ENCODE assay signal across 2 cellular contexts in the genomic region with DNA sequence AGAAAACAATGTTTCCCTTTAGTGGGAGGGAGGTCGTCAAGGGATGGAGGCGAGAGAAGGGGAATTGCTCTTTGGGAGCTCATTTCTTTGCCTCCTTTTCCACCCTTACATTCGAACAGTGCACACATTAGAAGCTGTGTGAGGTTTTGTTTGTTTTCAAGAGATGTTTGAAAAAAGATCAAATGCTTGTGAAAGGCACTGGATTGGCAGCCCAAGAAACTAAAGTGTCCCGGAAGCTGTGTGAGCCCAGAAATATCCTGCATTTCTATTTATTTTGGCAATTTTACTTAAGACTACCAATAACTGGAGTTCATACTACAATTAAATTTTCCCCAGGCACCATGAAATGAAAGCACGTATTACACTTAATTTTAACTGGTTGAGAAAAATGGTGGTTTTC.
TF ChIP-seq lines count a peak whose summit lies in the region.

No MANE protein-coding gene starts in this region.

TF ChIP-seq in liver, 16 proteins besides CTCF, POLR2A, EP300 and RAD21 (continued from another document):
- TF ChIP-seq, protein P1, sequence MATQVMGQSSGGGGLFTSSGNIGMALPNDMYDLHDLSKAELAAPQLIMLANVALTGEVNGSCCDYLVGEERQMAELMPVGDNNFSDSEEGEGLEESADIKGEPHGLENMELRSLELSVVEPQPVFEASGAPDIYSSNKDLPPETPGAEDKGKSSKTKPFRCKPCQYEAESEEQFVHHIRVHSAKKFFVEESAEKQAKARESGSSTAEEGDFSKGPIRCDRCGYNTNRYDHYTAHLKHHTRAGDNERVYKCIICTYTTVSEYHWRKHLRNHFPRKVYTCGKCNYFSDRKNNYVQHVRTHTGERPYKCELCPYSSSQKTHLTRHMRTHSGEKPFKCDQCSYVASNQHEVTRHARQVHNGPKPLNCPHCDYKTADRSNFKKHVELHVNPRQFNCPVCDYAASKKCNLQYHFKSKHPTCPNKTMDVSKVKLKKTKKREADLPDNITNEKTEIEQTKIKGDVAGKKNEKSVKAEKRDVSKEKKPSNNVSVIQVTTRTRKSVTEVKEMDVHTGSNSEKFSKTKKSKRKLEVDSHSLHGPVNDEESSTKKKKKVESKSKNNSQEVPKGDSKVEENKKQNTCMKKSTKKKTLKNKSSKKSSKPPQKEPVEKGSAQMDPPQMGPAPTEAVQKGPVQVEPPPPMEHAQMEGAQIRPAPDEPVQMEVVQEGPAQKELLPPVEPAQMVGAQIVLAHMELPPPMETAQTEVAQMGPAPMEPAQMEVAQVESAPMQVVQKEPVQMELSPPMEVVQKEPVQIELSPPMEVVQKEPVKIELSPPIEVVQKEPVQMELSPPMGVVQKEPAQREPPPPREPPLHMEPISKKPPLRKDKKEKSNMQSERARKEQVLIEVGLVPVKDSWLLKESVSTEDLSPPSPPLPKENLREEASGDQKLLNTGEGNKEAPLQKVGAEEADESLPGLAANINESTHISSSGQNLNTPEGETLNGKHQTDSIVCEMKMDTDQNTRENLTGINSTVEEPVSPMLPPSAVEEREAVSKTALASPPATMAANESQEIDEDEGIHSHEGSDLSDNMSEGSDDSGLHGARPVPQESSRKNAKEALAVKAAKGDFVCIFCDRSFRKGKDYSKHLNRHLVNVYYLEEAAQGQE (IDR thresholded peaks at IDR 0.05), result no peak
- TF ChIP-seq SP1 (IDR thresholded peaks at IDR 0.05) (peak; percentile 46), NR2F2 (IDR thresholded peaks at IDR 0.05) (no peak), FOXA2 (IDR thresholded peaks at IDR 0.05) (no peak), HNF4G (IDR thresholded peaks at IDR 0.05) (peak; percentile 9), FOXA1 (IDR thresholded peaks at IDR 0.05) (no peak), TAF1 (conservative IDR thresholded peaks at IDR 0.05) (no peak), HNF4A (conservative IDR thresholded peaks at IDR 0.05) (peak; percentile 60 to 61), EGR1 (IDR thresholded peaks at IDR 0.05; ENCODE audit: low read depth in 2 of 2) (peak in 1 of 2 donors; percentile 18), GABPA (IDR thresholded peaks at IDR 0.05 in 1 of 2, conservative IDR thresholded peaks at IDR 0.05 in 1 of 2) (peak in 1 of 2 donors; percentile 44), YY1 (IDR thresholded peaks at IDR 0.05) (peak; percentile 78)
- TF ChIP-seq, protein P2, sequence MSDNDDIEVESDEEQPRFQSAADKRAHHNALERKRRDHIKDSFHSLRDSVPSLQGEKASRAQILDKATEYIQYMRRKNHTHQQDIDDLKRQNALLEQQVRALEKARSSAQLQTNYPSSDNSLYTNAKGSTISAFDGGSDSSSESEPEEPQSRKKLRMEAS (IDR thresholded peaks at IDR 0.05), result peak; percentile 32
- TF ChIP-seq, protein P3, sequence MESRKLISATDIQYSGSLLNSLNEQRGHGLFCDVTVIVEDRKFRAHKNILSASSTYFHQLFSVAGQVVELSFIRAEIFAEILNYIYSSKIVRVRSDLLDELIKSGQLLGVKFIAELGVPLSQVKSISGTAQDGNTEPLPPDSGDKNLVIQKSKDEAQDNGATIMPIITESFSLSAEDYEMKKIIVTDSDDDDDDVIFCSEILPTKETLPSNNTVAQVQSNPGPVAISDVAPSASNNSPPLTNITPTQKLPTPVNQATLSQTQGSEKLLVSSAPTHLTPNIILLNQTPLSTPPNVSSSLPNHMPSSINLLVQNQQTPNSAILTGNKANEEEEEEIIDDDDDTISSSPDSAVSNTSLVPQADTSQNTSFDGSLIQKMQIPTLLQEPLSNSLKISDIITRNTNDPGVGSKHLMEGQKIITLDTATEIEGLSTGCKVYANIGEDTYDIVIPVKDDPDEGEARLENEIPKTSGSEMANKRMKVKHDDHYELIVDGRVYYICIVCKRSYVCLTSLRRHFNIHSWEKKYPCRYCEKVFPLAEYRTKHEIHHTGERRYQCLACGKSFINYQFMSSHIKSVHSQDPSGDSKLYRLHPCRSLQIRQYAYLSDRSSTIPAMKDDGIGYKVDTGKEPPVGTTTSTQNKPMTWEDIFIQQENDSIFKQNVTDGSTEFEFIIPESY (IDR thresholded peaks at IDR 0.05), result peak; percentile 43

TF ChIP-seq in HepG2, 621 proteins besides CTCF, POLR2A, EP300 and RAD21 (continued from another document):
- TF ChIP-seq, protein P4, sequence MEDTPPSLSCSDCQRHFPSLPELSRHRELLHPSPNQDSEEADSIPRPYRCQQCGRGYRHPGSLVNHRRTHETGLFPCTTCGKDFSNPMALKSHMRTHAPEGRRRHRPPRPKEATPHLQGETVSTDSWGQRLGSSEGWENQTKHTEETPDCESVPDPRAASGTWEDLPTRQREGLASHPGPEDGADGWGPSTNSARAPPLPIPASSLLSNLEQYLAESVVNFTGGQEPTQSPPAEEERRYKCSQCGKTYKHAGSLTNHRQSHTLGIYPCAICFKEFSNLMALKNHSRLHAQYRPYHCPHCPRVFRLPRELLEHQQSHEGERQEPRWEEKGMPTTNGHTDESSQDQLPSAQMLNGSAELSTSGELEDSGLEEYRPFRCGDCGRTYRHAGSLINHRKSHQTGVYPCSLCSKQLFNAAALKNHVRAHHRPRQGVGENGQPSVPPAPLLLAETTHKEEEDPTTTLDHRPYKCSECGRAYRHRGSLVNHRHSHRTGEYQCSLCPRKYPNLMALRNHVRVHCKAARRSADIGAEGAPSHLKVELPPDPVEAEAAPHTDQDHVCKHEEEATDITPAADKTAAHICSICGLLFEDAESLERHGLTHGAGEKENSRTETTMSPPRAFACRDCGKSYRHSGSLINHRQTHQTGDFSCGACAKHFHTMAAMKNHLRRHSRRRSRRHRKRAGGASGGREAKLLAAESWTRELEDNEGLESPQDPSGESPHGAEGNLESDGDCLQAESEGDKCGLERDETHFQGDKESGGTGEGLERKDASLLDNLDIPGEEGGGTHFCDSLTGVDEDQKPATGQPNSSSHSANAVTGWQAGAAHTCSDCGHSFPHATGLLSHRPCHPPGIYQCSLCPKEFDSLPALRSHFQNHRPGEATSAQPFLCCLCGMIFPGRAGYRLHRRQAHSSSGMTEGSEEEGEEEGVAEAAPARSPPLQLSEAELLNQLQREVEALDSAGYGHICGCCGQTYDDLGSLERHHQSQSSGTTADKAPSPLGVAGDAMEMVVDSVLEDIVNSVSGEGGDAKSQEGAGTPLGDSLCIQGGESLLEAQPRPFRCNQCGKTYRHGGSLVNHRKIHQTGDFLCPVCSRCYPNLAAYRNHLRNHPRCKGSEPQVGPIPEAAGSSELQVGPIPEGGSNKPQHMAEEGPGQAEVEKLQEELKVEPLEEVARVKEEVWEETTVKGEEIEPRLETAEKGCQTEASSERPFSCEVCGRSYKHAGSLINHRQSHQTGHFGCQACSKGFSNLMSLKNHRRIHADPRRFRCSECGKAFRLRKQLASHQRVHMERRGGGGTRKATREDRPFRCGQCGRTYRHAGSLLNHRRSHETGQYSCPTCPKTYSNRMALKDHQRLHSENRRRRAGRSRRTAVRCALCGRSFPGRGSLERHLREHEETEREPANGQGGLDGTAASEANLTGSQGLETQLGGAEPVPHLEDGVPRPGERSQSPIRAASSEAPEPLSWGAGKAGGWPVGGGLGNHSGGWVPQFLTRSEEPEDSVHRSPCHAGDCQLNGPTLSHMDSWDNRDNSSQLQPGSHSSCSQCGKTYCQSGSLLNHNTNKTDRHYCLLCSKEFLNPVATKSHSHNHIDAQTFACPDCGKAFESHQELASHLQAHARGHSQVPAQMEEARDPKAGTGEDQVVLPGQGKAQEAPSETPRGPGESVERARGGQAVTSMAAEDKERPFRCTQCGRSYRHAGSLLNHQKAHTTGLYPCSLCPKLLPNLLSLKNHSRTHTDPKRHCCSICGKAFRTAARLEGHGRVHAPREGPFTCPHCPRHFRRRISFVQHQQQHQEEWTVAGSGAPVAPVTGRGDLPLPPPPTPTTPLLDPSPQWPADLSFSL (CRISPR knock-in tag; IDR thresholded peaks at IDR 0.05), result no peak
- TF ChIP-seq, protein P5, sequence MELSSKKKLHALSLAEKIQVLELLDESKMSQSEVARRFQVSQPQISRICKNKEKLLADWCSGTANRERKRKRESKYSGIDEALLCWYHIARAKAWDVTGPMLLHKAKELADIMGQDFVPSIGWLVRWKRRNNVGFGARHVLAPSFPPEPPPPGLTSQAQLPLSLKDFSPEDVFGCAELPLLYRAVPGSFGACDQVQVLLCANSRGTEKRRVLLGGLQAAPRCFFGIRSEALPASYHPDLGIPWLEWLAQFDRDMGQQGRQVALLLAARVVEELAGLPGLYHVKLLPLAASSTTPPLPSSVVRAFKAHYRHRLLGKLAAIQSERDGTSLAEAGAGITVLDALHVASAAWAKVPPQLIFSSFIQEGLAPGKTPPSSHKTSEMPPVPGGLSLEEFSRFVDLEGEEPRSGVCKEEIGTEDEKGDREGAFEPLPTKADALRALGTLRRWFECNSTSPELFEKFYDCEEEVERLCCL (CRISPR knock-in tag; IDR thresholded peaks at IDR 0.05; ENCODE audit: borderline replicate concordance), result no peak
- TF ChIP-seq, protein P6, sequence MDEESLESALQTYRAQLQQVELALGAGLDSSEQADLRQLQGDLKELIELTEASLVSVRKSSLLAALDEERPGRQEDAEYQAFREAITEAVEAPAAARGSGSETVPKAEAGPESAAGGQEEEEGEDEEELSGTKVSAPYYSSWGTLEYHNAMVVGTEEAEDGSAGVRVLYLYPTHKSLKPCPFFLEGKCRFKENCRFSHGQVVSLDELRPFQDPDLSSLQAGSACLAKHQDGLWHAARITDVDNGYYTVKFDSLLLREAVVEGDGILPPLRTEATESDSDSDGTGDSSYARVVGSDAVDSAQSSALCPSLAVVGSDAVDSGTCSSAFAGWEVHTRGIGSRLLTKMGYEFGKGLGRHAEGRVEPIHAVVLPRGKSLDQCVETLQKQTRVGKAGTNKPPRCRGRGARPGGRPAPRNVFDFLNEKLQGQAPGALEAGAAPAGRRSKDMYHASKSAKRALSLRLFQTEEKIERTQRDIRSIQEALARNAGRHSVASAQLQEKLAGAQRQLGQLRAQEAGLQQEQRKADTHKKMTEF (CRISPR knock-in tag; IDR thresholded peaks at IDR 0.05), result no peak
- TF ChIP-seq ZBTB3 (CRISPR knock-in tag; IDR thresholded peaks at IDR 0.05; ENCODE audit: borderline replicate concordance, low read depth) (no peak), CHD4 (IDR thresholded peaks at IDR 0.05; ENCODE audit: borderline replicate concordance, low read length) (no peak), ESRRA (CRISPR knock-in tag; IDR thresholded peaks at IDR 0.05; ENCODE audit: low read depth) (no peak), ZSCAN29 (CRISPR knock-in tag; conservative IDR thresholded peaks at IDR 0.05) (no peak), ZNF143 (CRISPR knock-in tag; IDR thresholded peaks at IDR 0.05) (no peak)
- TF ChIP-seq, protein P7, sequence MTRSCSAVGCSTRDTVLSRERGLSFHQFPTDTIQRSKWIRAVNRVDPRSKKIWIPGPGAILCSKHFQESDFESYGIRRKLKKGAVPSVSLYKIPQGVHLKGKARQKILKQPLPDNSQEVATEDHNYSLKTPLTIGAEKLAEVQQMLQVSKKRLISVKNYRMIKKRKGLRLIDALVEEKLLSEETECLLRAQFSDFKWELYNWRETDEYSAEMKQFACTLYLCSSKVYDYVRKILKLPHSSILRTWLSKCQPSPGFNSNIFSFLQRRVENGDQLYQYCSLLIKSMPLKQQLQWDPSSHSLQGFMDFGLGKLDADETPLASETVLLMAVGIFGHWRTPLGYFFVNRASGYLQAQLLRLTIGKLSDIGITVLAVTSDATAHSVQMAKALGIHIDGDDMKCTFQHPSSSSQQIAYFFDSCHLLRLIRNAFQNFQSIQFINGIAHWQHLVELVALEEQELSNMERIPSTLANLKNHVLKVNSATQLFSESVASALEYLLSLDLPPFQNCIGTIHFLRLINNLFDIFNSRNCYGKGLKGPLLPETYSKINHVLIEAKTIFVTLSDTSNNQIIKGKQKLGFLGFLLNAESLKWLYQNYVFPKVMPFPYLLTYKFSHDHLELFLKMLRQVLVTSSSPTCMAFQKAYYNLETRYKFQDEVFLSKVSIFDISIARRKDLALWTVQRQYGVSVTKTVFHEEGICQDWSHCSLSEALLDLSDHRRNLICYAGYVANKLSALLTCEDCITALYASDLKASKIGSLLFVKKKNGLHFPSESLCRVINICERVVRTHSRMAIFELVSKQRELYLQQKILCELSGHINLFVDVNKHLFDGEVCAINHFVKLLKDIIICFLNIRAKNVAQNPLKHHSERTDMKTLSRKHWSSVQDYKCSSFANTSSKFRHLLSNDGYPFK (CRISPR knock-in tag; IDR thresholded peaks at IDR 0.05; ENCODE audit: borderline replicate concordance), result no peak
TF ChIP-seq in HepG2: peak in this region for 0.
